8 cellular contexts compared by ENCODE assay signal in the genomic region with DNA sequence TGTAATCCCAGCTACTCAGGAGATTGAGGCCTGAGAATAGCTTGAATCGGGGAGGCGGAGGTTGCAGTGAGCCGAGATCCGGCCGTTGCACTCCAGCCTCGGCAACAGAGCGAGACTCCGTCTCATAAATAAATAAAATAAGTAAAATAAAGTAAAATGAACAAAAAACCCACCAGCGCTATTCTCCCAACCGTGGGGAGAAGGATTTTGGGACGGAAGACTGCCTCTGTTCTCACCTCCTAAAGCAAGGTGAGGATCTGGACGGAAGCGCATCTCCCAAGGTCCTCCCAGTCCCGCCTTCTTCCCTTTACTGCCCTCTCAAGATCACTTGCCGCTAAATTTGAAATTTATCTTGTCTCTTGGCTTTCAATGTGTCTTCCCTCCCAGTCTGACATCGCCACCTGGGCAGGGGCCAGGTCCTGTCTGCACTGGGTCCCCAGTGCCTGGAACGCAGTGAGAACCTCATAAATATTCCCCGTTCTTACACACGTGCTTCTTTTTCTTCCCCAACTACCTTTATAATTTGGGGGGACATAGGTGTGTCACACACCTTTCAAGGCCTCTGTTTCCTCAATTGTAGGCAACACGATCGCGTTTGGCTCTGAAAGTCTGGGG. TPM values are rescaled to one million over a fixed set of nuclear protein-coding genes. Genes with fewer than 3 reads are reported as not detected.
DNase-seq lines count a peak whose midpoint lies in the region; ATAC-seq and TF ChIP-seq lines count a peak whose summit lies in the region.

No MANE protein-coding gene starts in this region.

- H3K4me1 ChIP-seq in HEK293 (ENCODE audit: control insufficient read depth, insufficient read depth, low read length) (no peaks in the 10 kb centered on the region; the same call in 1 of the 2 replicates), hepatocyte (ENCODE audit: insufficient read depth) (peaks cover 22% of the 10 kb centered on the region), smooth muscle cell (ENCODE audit: low read depth) (peaks cover 9% of the 10 kb centered on the region)

- no peaks in the 10 kb centered on the region for H3K9me2 ChIP-seq in hepatocyte (replicated peaks; ENCODE audit: insufficient read depth)

- no peak for ATAC-seq in HG02938 (IDR thresholded peaks at IDR 0.05; ENCODE audit: unreplicated experiment)

- CTCF ChIA-PET in HEK293 (lab: Yijun Ruan, JAX) = interaction anchor here (1.1 to 1.9 kb wide), 3 partner anchors 14 to 37 kb away, joined by 3 to 8 read pairs (median 4); no protein-coding TSS in a partner anchor

- H3F3A ChIP-seq in smooth muscle cell (ENCODE audit: low read depth) = peaks cover 13% of the 10 kb centered on the region

- TF ChIP-seq POLR2A in lower leg skin (IDR thresholded peaks at IDR 0.05) = no peak

- POLR2A ChIA-PET in HEK293 (lab: Yijun Ruan, JAX) = no interaction called here

- H3K4me2 ChIP-seq in hepatocyte (peak overlapping the region; percentile 72), smooth muscle cell (no peak overlapping the region)

- WGBS in hepatocyte (ENCODE audit: low lambda C conversion rate, missing lambda C conversion rate) = 96% methylated on average over 22 of the region's 22 CpGs
- WGBS in smooth muscle cell (ENCODE audit: low lambda C conversion rate) = 96% methylated on average over 22 of the region's 22 CpGs
- WGBS in lower leg skin, 2 donors = 76 to 78% methylated on average over 22 of the region's 22 CpGs

- H3K27me3 ChIP-seq in hepatocyte (no peaks in the 10 kb centered on the region), smooth muscle cell (ENCODE audit: low read depth) (no peaks in the 10 kb centered on the region)

- no peak overlapping the region for H3K4me3 ChIP-seq in HEK293 (ENCODE audit: low read depth, low read length)
- no peak overlapping the region for H3K4me3 ChIP-seq in hepatocyte
- peak overlapping the region; percentile 46 for H3K4me3 ChIP-seq in smooth muscle cell
- no peak overlapping the region for H3K4me3 ChIP-seq in lower leg skin (ENCODE audit: low read depth, poor library complexity, severe bottlenecking)

- H3K79me2 ChIP-seq in hepatocyte (peaks cover 37% of the 10 kb centered on the region), smooth muscle cell (ENCODE audit: low read depth) (peaks cover 36% of the 10 kb centered on the region)

- H3K27ac ChIP-seq in HEK293 (ENCODE audit: extremely low read depth, low read depth, low read length) (peak overlapping the region; percentile 56; the same call in 1 of the 2 replicates), VCaP (peak overlapping the region; percentile 89), hepatocyte (peak overlapping the region; percentile 90), smooth muscle cell (ENCODE audit: low read depth) (peak overlapping the region; percentile 92)

- H4K20me1 ChIP-seq in hepatocyte (ENCODE audit: insufficient read depth, poor library complexity, severe bottlenecking) (peaks cover 33% of the 10 kb centered on the region), smooth muscle cell (ENCODE audit: low read depth) (peaks cover 38% of the 10 kb centered on the region)

- peak overlapping the region; percentile 48 for H3K9ac ChIP-seq in smooth muscle cell (ENCODE audit: low read depth)

- peaks cover 3 to 30% of the 10 kb centered on the region in 2 experiments; a peak in 1 of 3 replicates for H3K36me3 ChIP-seq in HEK293 (ENCODE audit: control insufficient read depth in 2 of 2, insufficient read depth in 1 of 2, low read length in 2 of 2)
- H3K36me3 ChIP-seq in hepatocyte (replicated peaks; ENCODE audit: insufficient read depth, low read depth) = peaks cover 6% of the 10 kb centered on the region
- H3K36me3 ChIP-seq in smooth muscle cell (ENCODE audit: low read depth) = peaks cover 7% of the 10 kb centered on the region

- H2AFZ ChIP-seq in hepatocyte (no peak overlapping the region), smooth muscle cell (ENCODE audit: low read depth) (no peak overlapping the region)

- intact Hi-C loops in lower leg skin (cut with DNase I; ENCODE audit: low total_unique reads) = no loop called here

- TF ChIP-seq CTCF in HEK293 (tag by site-specific recombination; IDR thresholded peaks at IDR 0.05) (no peak), VCaP (conservative IDR thresholded peaks at IDR 0.05) (no peak), hepatocyte (IDR thresholded peaks at IDR 0.05; ENCODE audit: poor library complexity) (no peak), smooth muscle cell (IDR thresholded peaks at IDR 0.05; ENCODE audit: borderline replicate concordance, insufficient read depth, poor library complexity, severe bottlenecking) (no peak), lower leg skin (IDR thresholded peaks at IDR 0.05) (no peak)

- DNase-seq in hepatocyte (ENCODE audit: low spot score) = no peak
- DNase-seq in smooth muscle cell (lab: John Stamatoyannopoulos, UW; ENCODE audit: unreplicated experiment) = no peak
- no peak for DNase-seq in mesenteric fat pad (ENCODE audit: low spot score)
- DNase-seq in lower leg skin (ENCODE audit: low spot score in 2 of 2) = no peak
- no peak for DNase-seq in epidermal melanocyte (ENCODE audit: insufficient read length, low spot score)

- no peaks in the 10 kb centered on the region for H3K9me3 ChIP-seq in HEK293 (ENCODE audit: control insufficient read depth, insufficient read depth, low read depth, low read length)
- no peaks in the 10 kb centered on the region for H3K9me3 ChIP-seq in hepatocyte (ENCODE audit: low read depth)
- H3K9me3 ChIP-seq in smooth muscle cell (replicated peaks; ENCODE audit: low read depth) = no peaks in the 10 kb centered on the region

TF ChIP-seq in HEK293, 187 proteins besides CTCF, POLR2A, EP300 and RAD21:
- TF ChIP-seq ZSCAN23 (tag by site-specific recombination; IDR thresholded peaks at IDR 0.05) (no peak), ZNF292 (tag by site-specific recombination; IDR thresholded peaks at IDR 0.05; ENCODE audit: borderline replicate concordance, low read depth) (no peak), ZNF335 (tag by site-specific recombination; conservative IDR thresholded peaks at IDR 0.05) (no peak), ZNF24 (tag by site-specific recombination; IDR thresholded peaks at IDR 0.05) (no peak), ZNF501 (tag by site-specific recombination; IDR thresholded peaks at IDR 0.05) (no peak), ZNF621 (tag by site-specific recombination; IDR thresholded peaks at IDR 0.05) (no peak), KLF9 (tag by site-specific recombination; IDR thresholded peaks at IDR 0.05; ENCODE audit: low read depth) (no peak), ZNF670 (tag by site-specific recombination; IDR thresholded peaks at IDR 0.05; ENCODE audit: low read depth) (no peak)
- TF ChIP-seq, protein P1, sequence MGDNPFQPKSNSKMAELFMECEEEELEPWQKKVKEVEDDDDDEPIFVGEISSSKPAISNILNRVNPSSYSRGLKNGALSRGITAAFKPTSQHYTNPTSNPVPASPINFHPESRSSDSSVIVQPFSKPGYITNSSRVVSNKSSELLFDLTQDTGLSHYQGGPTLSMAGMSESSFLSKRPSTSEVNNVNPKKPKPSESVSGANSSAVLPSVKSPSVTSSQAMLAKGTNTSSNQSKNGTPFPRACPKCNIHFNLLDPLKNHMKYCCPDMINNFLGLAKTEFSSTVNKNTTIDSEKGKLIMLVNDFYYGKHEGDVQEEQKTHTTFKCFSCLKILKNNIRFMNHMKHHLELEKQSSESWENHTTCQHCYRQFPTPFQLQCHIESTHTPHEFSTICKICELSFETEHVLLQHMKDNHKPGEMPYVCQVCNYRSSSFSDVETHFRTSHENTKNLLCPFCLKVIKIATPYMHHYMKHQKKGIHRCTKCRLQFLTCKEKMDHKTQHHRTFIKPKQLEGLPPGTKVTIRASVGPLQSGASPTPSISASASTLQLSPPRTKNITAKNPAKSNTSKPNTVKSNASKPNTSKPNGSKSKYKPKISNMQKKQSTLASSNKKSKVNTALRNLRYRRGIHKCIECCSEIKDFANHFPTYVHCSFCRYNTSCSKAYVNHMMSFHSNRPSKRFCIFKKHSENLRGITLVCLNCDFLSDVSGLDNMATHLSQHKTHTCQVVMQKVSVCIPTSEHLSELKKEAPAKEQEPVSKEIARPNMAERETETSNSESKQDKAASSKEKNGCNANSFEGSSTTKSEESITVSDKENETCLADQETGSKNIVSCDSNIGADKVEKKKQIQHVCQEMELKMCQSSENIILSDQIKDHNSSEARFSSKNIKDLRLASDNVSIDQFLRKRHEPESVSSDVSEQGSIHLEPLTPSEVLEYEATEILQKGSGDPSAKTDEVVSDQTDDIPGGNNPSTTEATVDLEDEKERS (tag by site-specific recombination; IDR thresholded peaks at IDR 0.05) = no peak

RNA-seq across cellular contexts. Expression of a gene that starts 1.2 kb away (rescaled TPM):
- total RNA-seq in hepatocyte = 104 and 112 TPM in 2 replicates
- 179 and 185 TPM in 2 replicates for polyA plus RNA-seq in hepatocyte
- total RNA-seq in smooth muscle cell = 96.1 and 114 TPM in 2 replicates
- polyA plus RNA-seq in smooth muscle cell = 152 and 175 TPM in 2 replicates
- total RNA-seq in mesenteric fat pad = 111 TPM
- 100 to 1,000 TPM in 2 of 4 donors, 10 to 100 TPM in 2; 96.2 to 107 (median 99.6) TPM for total RNA-seq in lower leg skin

RNA-seq across cellular contexts. Expression of a gene that starts 10.0 kb away (rescaled TPM):
- total RNA-seq in hepatocyte (65.3 and 102 TPM in 2 replicates), smooth muscle cell (80.6 and 86.1 TPM in 2 replicates), mesenteric fat pad (119 TPM), lower leg skin (100 to 1,000 TPM; 117 to 165 (median 147) TPM)
- polyA plus RNA-seq in hepatocyte (366 and 370 TPM in 2 replicates), smooth muscle cell (216 and 252 TPM in 2 replicates)

RNA-seq across cellular contexts. Expression of a gene that starts 23.4 kb away (rescaled TPM):
- 102 and 127 TPM in 2 replicates for total RNA-seq in hepatocyte
- polyA plus RNA-seq in hepatocyte = 186 and 201 TPM in 2 replicates
- 73.0 and 81.8 TPM in 2 replicates for total RNA-seq in smooth muscle cell
- 142 and 178 TPM in 2 replicates for polyA plus RNA-seq in smooth muscle cell
- total RNA-seq in mesenteric fat pad = 75.7 TPM
- total RNA-seq in lower leg skin = 100 to 1,000 TPM; 135 to 217 (median 164) TPM

RNA-seq across cellular contexts. Expression of a gene that starts 44.2 kb away (rescaled TPM):
- total RNA-seq in hepatocyte = 0.60 and 2.8 TPM in 2 replicates
- 3.5 and 7.6 TPM in 2 replicates for polyA plus RNA-seq in hepatocyte
- total RNA-seq in smooth muscle cell = 0.27 TPM in 1 of 2 replicates, not detected in the other
- 1.0 TPM in 1 of 2 replicates, not detected in the other for polyA plus RNA-seq in smooth muscle cell
- total RNA-seq in mesenteric fat pad = 0.55 TPM
- total RNA-seq in lower leg skin = under 1 TPM in 1 of 4 donors, not detected in 3; 0.62 TPM

RNA-seq across cellular contexts. Expression of a gene that starts 52.5 kb away (rescaled TPM):
- total RNA-seq in hepatocyte (201 and 226 TPM in 2 replicates), smooth muscle cell (238 and 316 TPM in 2 replicates), mesenteric fat pad (181 TPM), lower leg skin (100 to 1,000 TPM; 219 to 332 (median 280) TPM)
- polyA plus RNA-seq in hepatocyte (354 and 442 TPM in 2 replicates), smooth muscle cell (346 and 361 TPM in 2 replicates)
